Comparison of ENCODE assay signal across 2 cellular contexts in genomic region chr4:37780444-37781133, GRCh38.
TF ChIP-seq lines count a peak whose summit lies in the region.

No MANE protein-coding gene starts in this region.

TF ChIP-seq in SK-N-SH, 30 proteins besides CTCF, POLR2A, EP300 and RAD21 (continued from another document):
- TF ChIP-seq ELF1 (IDR thresholded peaks at IDR 0.05) (no peak), RCOR1 (IDR thresholded peaks at IDR 0.05; ENCODE audit: low read length) (no peak)

TF ChIP-seq in SK-N-SH treated with all-trans-retinoic acid at 6 μM for 48 hours, 23 proteins besides CTCF, POLR2A, EP300 and RAD21 (continued from another document):
- TF ChIP-seq ZNF8 (CRISPR knock-in tag; IDR thresholded peaks at IDR 0.05) (no peak), ESRRG (CRISPR knock-in tag; IDR thresholded peaks at IDR 0.05) (no peak), ISL1 (CRISPR knock-in tag; IDR thresholded peaks at IDR 0.05) (no peak), ZFP30 (CRISPR knock-in tag; IDR thresholded peaks at IDR 0.05) (no peak), ARNTL (CRISPR knock-in tag; IDR thresholded peaks at IDR 0.05; ENCODE audit: borderline replicate concordance, low read depth) (no peak), OSR1 (CRISPR knock-in tag; IDR thresholded peaks at IDR 0.05) (no peak)
